10 cellular contexts compared by ENCODE assay signal in the genomic region with DNA sequence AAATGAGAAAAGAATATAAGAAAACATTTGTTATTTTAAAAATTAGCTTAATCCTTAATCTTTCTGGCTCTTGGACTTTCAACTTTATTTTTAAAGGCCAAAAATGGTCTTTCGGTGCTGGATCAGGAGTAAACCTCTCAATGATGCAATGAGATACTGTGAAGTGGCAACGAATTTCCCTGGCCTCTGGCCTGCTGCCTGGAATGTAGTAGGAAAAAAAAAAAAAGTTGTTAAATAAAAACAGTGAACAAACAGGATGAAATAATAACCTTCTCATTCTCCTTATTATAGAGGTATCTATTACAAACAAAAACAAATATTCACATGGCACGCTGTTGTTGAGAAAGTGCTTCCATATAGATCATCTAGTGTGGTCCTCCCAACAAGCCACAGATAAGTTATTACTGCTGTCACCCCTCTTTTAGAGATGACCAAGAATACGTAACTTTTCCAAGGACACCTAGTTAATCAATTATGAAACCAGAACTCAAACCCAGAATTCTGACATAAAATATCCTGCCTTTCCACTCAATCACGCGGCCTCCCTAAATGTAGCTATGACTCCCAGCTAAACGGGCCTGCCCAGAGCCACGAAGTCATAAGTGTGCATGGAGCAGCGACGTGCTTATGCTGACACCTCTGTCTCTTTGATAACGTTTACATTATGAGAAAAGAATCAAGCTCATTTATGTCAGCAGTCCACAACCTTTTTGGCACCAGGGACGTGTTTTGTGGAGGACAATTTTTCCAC.
DNase-seq lines count a peak whose midpoint lies in the region; ATAC-seq, FAIRE-seq and TF ChIP-seq lines count a peak whose summit lies in the region.
"Had no signal": no experiment of that assay in that cellular context is flagged by ENCODE, and none has a peak within 500 bp of the region (broad histone marks: within the 10 kb centered on the region; RNA-seq: fewer than 3 reads in every experiment).

No MANE protein-coding gene starts in this region.

- H3K27me3 ChIP-seq in skeletal muscle tissue (ENCODE audit: control insufficient read depth in 3 of 3, insufficient read depth in 3 of 3, low read length in 3 of 3), result no peaks in the 10 kb centered on the region

- no peak for DNase-seq in GM18507 (ENCODE audit: extremely low spot score, insufficient read length, low read depth)
- DNase-seq in SHP77 treated with DMSO at 0.1 percent for 48 hours (lab: John Stamatoyannopoulos, UW), result peak; percentile 25
- peak; percentile 26 to 79 for DNase-seq in foreskin fibroblast
- no peak for DNase-seq in GF-D8 (lab: John Stamatoyannopoulos, UW)
- DNase-seq: activated naive CD8-positive, alpha-beta T cell treated with anti-CD3 and anti-CD28 coated beads, Interleukin-2, amount 10 ng/mL, durations not matched to agents 7 days and 5 days; natural killer cell had no signal

- H3K27ac ChIP-seq in skeletal muscle tissue (ENCODE audit: low read depth, low read length), result peak overlapping the region; percentile 37

- no peaks in the 10 kb centered on the region for H3K36me3 ChIP-seq in skeletal muscle tissue (ENCODE audit: control insufficient read depth in 3 of 3, insufficient read depth in 3 of 3, low read length in 3 of 3)

- peaks cover 23 to 39% (median 31%) of the 10 kb centered on the region in 3 donors for H3K4me1 ChIP-seq in skeletal muscle tissue (ENCODE audit: control insufficient read depth in 3 of 3, insufficient read depth in 3 of 3, low read length in 3 of 3)

- H3K9ac ChIP-seq in skeletal muscle tissue (ENCODE audit: low read depth in 1 of 3, low read length in 3 of 3), result peak overlapping the region in 1 of 3 donors; percentile 20

- peak; percentile 15 for FAIRE-seq in GM18507 (lab: Jason Lieb, UNC)

- H3K4me3 ChIP-seq in foreskin fibroblast (ENCODE audit: low read depth in 1 of 2, low read length in 2 of 2), result no peak overlapping the region
- no peak overlapping the region for H3K4me3 ChIP-seq in skeletal muscle tissue (ENCODE audit: low read length in 3 of 3)

- ATAC-seq in GM18868 (IDR thresholded peaks at IDR 0.05; ENCODE audit: unreplicated experiment) (no peak), HG02870 (IDR thresholded peaks at IDR 0.05; ENCODE audit: unreplicated experiment) (no peak), GM19463 (IDR thresholded peaks at IDR 0.05; ENCODE audit: unreplicated experiment) (no peak)
- ATAC-seq: natural killer cell had no signal

- H3K9me3 ChIP-seq in skeletal muscle tissue (ENCODE audit: control insufficient read depth in 3 of 3, low read length in 3 of 3), result no peaks in the 10 kb centered on the region

- no peak for TF ChIP-seq CTCF in foreskin fibroblast (IDR thresholded peaks at IDR 0.05; ENCODE audit: low read depth, low read length)

Comparison
In these comparisons a context has a peak if more than half of its experiments do, and no peak if none do; other contexts are left out.
1. DNase-seq: peak in SHP77 treated with DMSO at 0.1 percent for 48 hours (single experiment) and foreskin fibroblast (2 of 2); none in GM18507 (single experiment) and GF-D8 (single experiment).